Comparison of ENCODE assay signal across 1 cellular context in genomic region chr3:25673738-25674298, GRCh38.
TF ChIP-seq lines count a peak whose summit lies in the region.

No MANE protein-coding gene starts in this region.

TF ChIP-seq in HepG2, 621 proteins besides CTCF, POLR2A, EP300 and RAD21:
- TF ChIP-seq ZBTB10 (CRISPR knock-in tag; IDR thresholded peaks at IDR 0.05; ENCODE audit: borderline replicate concordance) (no peak), ZNF557 (CRISPR knock-in tag; IDR thresholded peaks at IDR 0.05) (no peak), ELF1 (CRISPR knock-in tag; IDR thresholded peaks at IDR 0.05) (no peak), ATF7-NPFF (CRISPR knock-in tag; IDR thresholded peaks at IDR 0.05; ENCODE audit: low read depth) (no peak), ZNF704 (CRISPR knock-in tag; IDR thresholded peaks at IDR 0.05; ENCODE audit: borderline replicate concordance) (no peak), JDP2 (CRISPR knock-in tag; IDR thresholded peaks at IDR 0.05; ENCODE audit: borderline replicate concordance) (no peak), SALL1 (CRISPR knock-in tag; IDR thresholded peaks at IDR 0.05) (no peak), ZNF432 (CRISPR knock-in tag; IDR thresholded peaks at IDR 0.05; ENCODE audit: borderline replicate concordance) (no peak), HES4 (CRISPR knock-in tag; IDR thresholded peaks at IDR 0.05; ENCODE audit: borderline replicate concordance) (no peak), SNAPC2 (CRISPR knock-in tag; IDR thresholded peaks at IDR 0.05) (no peak), PRDM10 (CRISPR knock-in tag; IDR thresholded peaks at IDR 0.05; ENCODE audit: low read depth) (no peak), WIZ (CRISPR knock-in tag; IDR thresholded peaks at IDR 0.05) (no peak), ZNF589 (CRISPR knock-in tag; conservative IDR thresholded peaks at IDR 0.05) (no peak), SRF (IDR thresholded peaks at IDR 0.05; ENCODE audit: low read depth, low read length) (no peak), ZNF121 (CRISPR knock-in tag; IDR thresholded peaks at IDR 0.05) (no peak), ZNF609 (CRISPR knock-in tag; IDR thresholded peaks at IDR 0.05; ENCODE audit: borderline replicate concordance) (no peak), PBX3 (CRISPR knock-in tag; IDR thresholded peaks at IDR 0.05; ENCODE audit: borderline replicate concordance) (no peak)
